ENCODE assay signal across 8 cellular contexts in genomic region chr2:28610583-28611201, GRCh38.
DNase-seq lines count a peak whose midpoint lies in the region; ATAC-seq, FAIRE-seq and TF ChIP-seq lines count a peak whose summit lies in the region.

No MANE protein-coding gene starts in this region.

- H3K4me3 Mint-ChIP-seq in endothelial cell (ENCODE audit: unreplicated experiment): peak overlapping the region; percentile 23

- H3K4me3 ChIP-seq in Panc1 (ENCODE audit: low read depth in 2 of 2, low read length in 2 of 2) (no peak overlapping the region), skin epidermis (no peak overlapping the region), sigmoid colon (no peak overlapping the region)

- FAIRE-seq in GM12892 (lab: Jason Lieb, UNC): peak; percentile 80

- POLR2A ChIA-PET in Panc1 (lab: Charles Lee): interaction anchor here (0.7 kb wide), 1 partner anchor 79 kb away, joined by 5 read pairs; no protein-coding TSS in a partner anchor

- H3K27ac ChIP-seq in Panc1 (ENCODE audit: low read length) (peak overlapping the region; percentile 48; the same call in 1 of the 2 replicates), skin epidermis (peak overlapping the region in 13 of 21 experiments; percentile 1 to 70 (median 41)), sigmoid colon (peak overlapping the region in 2 of 4 donors; percentile 91 to 94)

- H3K27me3 Mint-ChIP-seq in endothelial cell (ENCODE audit: unreplicated experiment): peaks cover 7% of the 10 kb centered on the region

- CTCF ChIA-PET in Panc1 (lab: Charles Lee): no interaction called here

- H3K36me3 Mint-ChIP-seq in endothelial cell (ENCODE audit: low read depth, unreplicated experiment): peaks cover 4% of the 10 kb centered on the region

- no TSS peak for BruUV-seq in Panc1 (replicated peaks; lab: Mats Ljungman, UMichigan)

- ATAC-seq in Panc1 (peak; percentile 97), GM21529 (IDR thresholded peaks at IDR 0.05; ENCODE audit: unreplicated experiment) (no peak)

- H3K9me3 ChIP-seq in Panc1 (ENCODE audit: control insufficient read depth, insufficient read depth, low read depth, low read length): no peaks in the 10 kb centered on the region
- H3K9me3 ChIP-seq in sigmoid colon: no peaks in the 10 kb centered on the region

- 41 to 63% methylated on average over 8 of the region's 8 CpGs for WGBS in sigmoid colon, 2 donors

- TF ChIP-seq POLR2A in GM12892 (IDR thresholded peaks at IDR 0.05; ENCODE audit: low read depth, low read length) (no peak), sigmoid colon (IDR thresholded peaks at IDR 0.05) (no peak)

- H3K4me1 ChIP-seq in Panc1 (ENCODE audit: control insufficient read depth, insufficient read depth, low read length): peaks cover 14% of the 10 kb centered on the region; the same call in 1 of the 2 replicates
- H3K4me1 ChIP-seq in sigmoid colon: peaks cover 0 to 40% (median 35%) of the 10 kb centered on the region in 4 donors

- DNase-seq in GM12892 (ENCODE audit: insufficient read length) (no peak), Panc1 (ENCODE audit: low read depth, low spot score) (no peak), endothelial cell (ENCODE audit: low spot score) (no peak), NCI-H1436 (lab: John Stamatoyannopoulos, UW) (no peak), sigmoid colon (no peak), NCI-H524 (lab: John Stamatoyannopoulos, UW) (no peak)

- no peak overlapping the region for H3K27ac Mint-ChIP-seq in endothelial cell (ENCODE audit: unreplicated experiment)

- TF ChIP-seq CTCF in Panc1 (IDR thresholded peaks at IDR 0.05) (no peak), endothelial cell (IDR thresholded peaks at IDR 0.05; ENCODE audit: unreplicated experiment) (no peak), sigmoid colon (IDR thresholded peaks at IDR 0.05) (no peak)

- H3K27me3 ChIP-seq in Panc1 (ENCODE audit: control insufficient read depth, insufficient read depth, low read length): no peaks in the 10 kb centered on the region
- H3K27me3 ChIP-seq in sigmoid colon: no peaks in the 10 kb centered on the region

- H3K4me1 Mint-ChIP-seq in endothelial cell (ENCODE audit: unreplicated experiment): peaks cover 29% of the 10 kb centered on the region

- H3K36me3 ChIP-seq in Panc1 (ENCODE audit: control insufficient read depth, insufficient read depth, low read length) (no peaks in the 10 kb centered on the region), sigmoid colon (no peaks in the 10 kb centered on the region)

- no peak for TF ChIP-seq EP300 in sigmoid colon (IDR thresholded peaks at IDR 0.05)

- no peaks in the 10 kb centered on the region for H3K9me3 Mint-ChIP-seq in endothelial cell (ENCODE audit: unreplicated experiment)

- intact Hi-C loops in Panc1 (cut with micrococcal nuclease; ENCODE audit: unreplicated experiment): no loop called here
- intact Hi-C loops in sigmoid colon (cut with DNase I): no loop called here

- in situ Hi-C loops in Panc1 (cut with HindIII; ENCODE audit: low pct_unique_long_range_greater_than_20kb, low sequenced_read_pairs): no loop called here
